Comparison of ENCODE assay signal across 9 cellular contexts in genomic region chr3:119098620-119099222, GRCh38. TPM values are rescaled to one million over a fixed set of nuclear protein-coding genes. Genes with fewer than 3 reads are reported as not detected.
DNase-seq lines count a peak whose midpoint lies in the region; ATAC-seq, FAIRE-seq and TF ChIP-seq lines count a peak whose summit lies in the region.
"Had no signal": no experiment of that assay in that cellular context is flagged by ENCODE, and none has a peak within 500 bp of the region (broad histone marks: within the 10 kb centered on the region; RNA-seq: fewer than 3 reads in every experiment).

No MANE protein-coding gene starts in this region.

- H3K36me3 ChIP-seq in colonic mucosa: no peaks in the 10 kb centered on the region

- no peaks in the 10 kb centered on the region for H3K9me3 ChIP-seq in CD4-positive, alpha-beta T cell (ENCODE audit: control insufficient read depth, low read length)
- H3K9me3 ChIP-seq in colonic mucosa: no peaks in the 10 kb centered on the region

- intact Hi-C loops in CD4-positive, alpha-beta T cell (cut with DNase I, micrococcal nuclease): loop anchor here (1.0 to 5.0 kb wide), 4 partner anchors 64 to 216 kb away; partner anchors contain the start of genes IGSF11 (in 2 of the 2) and B4GALT4 (in 1 of the 2)
- intact Hi-C loops in colonic mucosa (cut with DNase I): loop anchor here (2.0 kb wide), 1 partner anchor 214 kb away; no protein-coding TSS in a partner anchor

- H3K4me3 ChIP-seq in colonic mucosa: no peak overlapping the region
- H3K4me3 ChIP-seq: SK-N-MC had no signal

- H3K9me3 Mint-ChIP-seq in CD4-positive, alpha-beta T cell: no peaks in the 10 kb centered on the region

- FAIRE-seq in GM19239 (lab: Jason Lieb, UNC): peak; percentile 37

- DNase-seq in CD4-positive, alpha-beta T cell: no peak
- DNase-seq in GM19239 (ENCODE audit: insufficient read length, low spot score) (no peak), NCI-H446 treated with DMSO at 0.1 percent for 48 hours (lab: John Stamatoyannopoulos, UW) (peak; percentile 49), colonic mucosa (no peak), middle frontal gyrus (ENCODE audit: extremely low spot score, low spot score) (peak; percentile 39)
- DNase-seq in stimulated activated CD8-positive, alpha-beta memory T cell treated with anti-CD3 and anti-CD28 coated beads, Interleukin-4, amount 100 ng/mL, for 48 hours: no peak
- no peak for DNase-seq in activated CD4-positive, alpha-beta T cell treated with anti-CD3 and anti-CD28 coated beads for 48 hours

- no peaks in the 10 kb centered on the region for H3K27me3 ChIP-seq in CD4-positive, alpha-beta T cell (ENCODE audit: control insufficient read depth, insufficient read depth, low read length)
- H3K27me3 ChIP-seq in colonic mucosa: no peaks in the 10 kb centered on the region

- no peaks in the 10 kb centered on the region for H3K4me1 ChIP-seq in colonic mucosa

- H3K4me1 Mint-ChIP-seq in CD4-positive, alpha-beta T cell (ENCODE audit: low read depth): no peaks in the 10 kb centered on the region

- no peak overlapping the region for H3K9ac ChIP-seq in colonic mucosa (ENCODE audit: low read depth in 2 of 2, low read length in 2 of 2)

- H3K27ac Mint-ChIP-seq in CD4-positive, alpha-beta T cell: no peak overlapping the region

- CTCF ChIA-PET in CD4-positive, alpha-beta T cell (lab: Charles Lee): interaction anchor here (1.0 to 10.2 kb wide), 3 partner anchors 64 to 221 kb away, joined by 4 to 134 read pairs (median 10); partner anchors contain the start of gene IGSF11

- TF ChIP-seq CTCF in CD4-positive, alpha-beta T cell (IDR thresholded peaks at IDR 0.05): peak; percentile 90
- peak; percentile 61 for TF ChIP-seq CTCF in colonic mucosa (IDR thresholded peaks at IDR 0.05)

- H3K27me3 Mint-ChIP-seq in CD4-positive, alpha-beta T cell: no peaks in the 10 kb centered on the region

- no peaks in the 10 kb centered on the region for H3K36me3 Mint-ChIP-seq in CD4-positive, alpha-beta T cell (ENCODE audit: low read depth)

- POLR2A ChIA-PET in CD4-positive, alpha-beta T cell (lab: Charles Lee): interaction anchor here (1.2 to 1.4 kb wide), 3 partner anchors 142 to 216 kb away, joined by 3 to 9 read pairs (median 4); partner anchors contain the start of gene B4GALT4

- no peak for ATAC-seq in CD4-positive, alpha-beta T cell (ENCODE audit: poor library complexity)
- ATAC-seq in GM18858 (IDR thresholded peaks at IDR 0.05; ENCODE audit: unreplicated experiment): no peak

- no peak overlapping the region for H3K27ac ChIP-seq in CD4-positive, alpha-beta T cell (ENCODE audit: low read depth, low read length)
- no peak overlapping the region for H3K27ac ChIP-seq in colonic mucosa
- H3K27ac ChIP-seq: SK-N-MC had no signal

- H3K4me3 Mint-ChIP-seq in CD4-positive, alpha-beta T cell: no peak overlapping the region

RNA-seq across cellular contexts. Expression of gene TEX55, which starts 47.2 kb away (rescaled TPM):
- not detected for total RNA-seq in CD4-positive, alpha-beta T cell
- not detected for total RNA-seq in colonic mucosa

Comparison
In these comparisons a context has a peak if more than half of its experiments do, and no peak if none do; other contexts are left out.
1. DNase-seq: peak in NCI-H446 treated with DMSO at 0.1 percent for 48 hours (single experiment) and middle frontal gyrus (single experiment); none in CD4-positive, alpha-beta T cell (0 of 10), GM19239 (single experiment), colonic mucosa (single experiment), stimulated activated CD8-positive, alpha-beta memory T cell treated with anti-CD3 and anti-CD28 coated beads, Interleukin-4, amount 100 ng/mL, for 48 hours (single experiment) and activated CD4-positive, alpha-beta T cell treated with anti-CD3 and anti-CD28 coated beads for 48 hours (single experiment).